Comparison of ENCODE assay signal across 8 cellular contexts in genomic region chr1:192951961-192952460, GRCh38.
DNase-seq lines count a peak whose midpoint lies in the region; ATAC-seq and TF ChIP-seq lines count a peak whose summit lies in the region.

No MANE protein-coding gene starts in this region.

- no peaks in the 10 kb centered on the region; the same call in 1 of the 2 replicates for H3K27me3 ChIP-seq in HAP-1 (ENCODE audit: low read depth)

- peak; percentile 93 for DNase-seq in LHCN-M2 (ENCODE audit: low read depth)
- peak; percentile 49 for DNase-seq in fibroblast of the conjunctiva (ENCODE audit: low read depth)
- no peak for DNase-seq in HAP-1 (ENCODE audit: low spot score in 2 of 2)
- DNase-seq in DMS114 treated with DMSO at 0.1 percent for 48 hours (lab: John Stamatoyannopoulos, UW; ENCODE audit: unreplicated experiment): no peak
- DNase-seq in nephron progenitor cell: no peak
- no peak for DNase-seq in NCI-H187 treated with DMSO at 0.1 percent for 48 hours (lab: John Stamatoyannopoulos, UW)

- H3K9me3 Mint-ChIP-seq in nephron progenitor cell: no peaks in the 10 kb centered on the region

- no peak for TF ChIP-seq CTCF in nephron progenitor cell (IDR thresholded peaks at IDR 0.05)

- H3K36me3 Mint-ChIP-seq in nephron progenitor cell (ENCODE audit: low read depth): no peaks in the 10 kb centered on the region

- H3K27ac Mint-ChIP-seq in nephron progenitor cell: no peak overlapping the region

- H3K4me1 ChIP-seq in HAP-1: no peaks in the 10 kb centered on the region

- H3K4me3 Mint-ChIP-seq in nephron progenitor cell: no peak overlapping the region

- no peaks in the 10 kb centered on the region for H3K36me3 ChIP-seq in HAP-1 (replicated peaks)

- ATAC-seq in GM18499 (IDR thresholded peaks at IDR 0.05; ENCODE audit: insufficient read depth, unreplicated experiment) (peak; percentile 92), GM21737 (IDR thresholded peaks at IDR 0.05; ENCODE audit: unreplicated experiment) (peak; percentile 90)

- H3K27me3 Mint-ChIP-seq in nephron progenitor cell (ENCODE audit: low read depth, poor library complexity): peaks cover 3% of the 10 kb centered on the region

- H3K9me3 ChIP-seq in HAP-1: no peaks in the 10 kb centered on the region

- no peaks in the 10 kb centered on the region for H3K4me1 Mint-ChIP-seq in nephron progenitor cell

- no peak overlapping the region for H3K4me3 ChIP-seq in HAP-1

- in situ Hi-C loops in HAP-1 (cut with MboI; ENCODE audit: low sequenced_read_pairs): no loop called here

Comparison
In these comparisons a context has a peak if more than half of its experiments do, and no peak if none do; other contexts are left out.
1. DNase-seq: peak in LHCN-M2 (single experiment) and fibroblast of the conjunctiva (single experiment); none in HAP-1 (0 of 2), DMS114 treated with DMSO at 0.1 percent for 48 hours (single experiment), nephron progenitor cell (single experiment) and NCI-H187 treated with DMSO at 0.1 percent for 48 hours (single experiment).